In the genomic region with DNA sequence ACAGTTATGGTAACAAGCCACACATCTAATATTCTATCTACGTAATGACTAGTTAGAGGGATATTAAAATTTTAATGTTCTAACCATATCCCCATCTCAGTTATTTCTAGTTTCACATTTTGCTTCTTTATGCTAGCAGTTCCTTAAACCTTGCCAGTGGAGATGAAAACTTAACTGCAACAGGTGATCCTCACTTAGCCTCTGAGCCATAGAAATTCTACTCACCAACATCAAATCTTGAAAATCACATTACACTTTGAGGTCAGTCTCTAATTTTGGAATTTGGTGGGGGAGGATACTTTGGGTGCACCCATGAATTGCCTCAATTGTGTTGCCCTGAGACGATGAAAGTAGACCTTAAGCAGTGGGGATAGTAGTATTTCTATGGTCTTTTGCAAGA, we compare ENCODE assay signal across 30 cellular contexts.
"Had no signal": no experiment of that assay in that cellular context is flagged by ENCODE, and none has a peak within 500 bp of the region (broad histone marks: within the 10 kb centered on the region; RNA-seq: fewer than 3 reads in every experiment).

No MANE protein-coding gene starts in this region.

- H3K9me3 ChIP-seq: ovary, psoas muscle, right lobe of liver, sigmoid colon, stomach, thoracic aorta, thyroid gland, tibial nerve, upper lobe of left lung, vagina had no signal

- H3K36me3 ChIP-seq: ovary, right lobe of liver, sigmoid colon, stomach, thoracic aorta, thyroid gland, tibial nerve, upper lobe of left lung, vagina had no signal

- H2AFZ ChIP-seq: parathyroid adenoma had no signal

- H3K4me3 ChIP-seq: ovary, psoas muscle, right lobe of liver, sigmoid colon, stomach, thoracic aorta, thyroid gland, tibial nerve, upper lobe of left lung, vagina had no signal

- H3K4me1 ChIP-seq: parathyroid adenoma, psoas muscle, right lobe of liver, thyroid gland, tibial nerve, upper lobe of left lung, vagina had no signal

- H3K79me2 ChIP-seq: parathyroid adenoma had no signal

- H3K4me1 Mint-ChIP-seq: nephron progenitor cell; stimulated activated naive B cell treated with anti-CD40 and anti-IgM and Interleukin-4, amounts not matched to agents 10 μg/mL and 1 μg/mL and 100 μg/mL, for 72 hours had no signal

- DNase-seq: naive thymus-derived CD8-positive, alpha-beta T cell; nephron progenitor cell; occipital lobe; ovary; posterior cingulate gyrus; psoas muscle; right cardiac atrium; right lobe of liver; sigmoid colon; small intestine; stimulated activated CD4-positive, alpha-beta T cell treated with anti-CD3 and anti-CD28 coated beads, Interleukin-15, amount 100 ng/mL, for 24 hours; stimulated activated CD4-positive, alpha-beta T cell treated with anti-CD3 and anti-CD28 coated beads, Interleukin-2, amount 100 ng/mL, for 24 hours; stimulated activated CD4-positive, alpha-beta T cell treated with anti-CD3 and anti-CD28 coated beads, Interleukin-2, amount 100 ng/mL, for 48 hours; stimulated activated CD4-positive, alpha-beta T cell treated with anti-CD3 and anti-CD28 coated beads, Interleukin-4, amount 100 ng/mL, for 24 hours; stimulated activated naive B cell treated with anti-CD40 and anti-IgM and Interleukin-4, amounts not matched to agents 10 μg/mL and 1 μg/mL and 100 μg/mL, for 72 hours; stimulated activated naive CD4-positive, alpha-beta T cell treated with Interleukin-2 at 50 U/mL for 16 hours; stomach; thyroid gland; trophoblast cell; upper lobe of left lung had no signal

- H3K27ac ChIP-seq: ovary, parathyroid adenoma, psoas muscle, right lobe of liver, sigmoid colon, stomach, thoracic aorta, thyroid gland, tibial nerve, upper lobe of left lung, vagina had no signal

- H3K27me3 ChIP-seq: ovary, right lobe of liver, sigmoid colon, stomach, thyroid gland, tibial nerve, upper lobe of left lung, vagina had no signal

- H3K4me3 Mint-ChIP-seq: naive thymus-derived CD8-positive, alpha-beta T cell; natural killer cell treated with Interleukin-12 subunit alpha and Interleukin-12 subunit beta and Interleukin-15 and Interleukin-18, amount 100 ng/mL, for 72 hours; nephron progenitor cell; neural crest cell; stimulated activated effector memory CD8-positive, alpha-beta T cell treated with anti-CD3 and anti-CD28 coated beads, Interleukin-12 subunit alpha, Interleukin-12 subunit beta, amount 100 ng/mL, for 72 hours; stimulated activated naive B cell treated with anti-CD40 and anti-IgM and Interleukin-4, amounts not matched to agents 10 μg/mL and 1 μg/mL and 100 μg/mL, for 72 hours; stimulated activated naive CD8-positive, alpha-beta T cell treated with anti-CD3 and anti-CD28 coated beads, Interleukin-15, Interleukin-2, amounts not matched to agents 100 ng/mL and 50 ng/mL, for 24 hours had no signal

- H3K9ac ChIP-seq: parathyroid adenoma had no signal

- H3K9me3 Mint-ChIP-seq: naive thymus-derived CD8-positive, alpha-beta T cell; natural killer cell treated with Interleukin-12 subunit alpha and Interleukin-12 subunit beta and Interleukin-15 and Interleukin-18, amount 100 ng/mL, for 72 hours; nephron progenitor cell; stimulated activated effector memory CD8-positive, alpha-beta T cell treated with anti-CD3 and anti-CD28 coated beads, Interleukin-12 subunit alpha, Interleukin-12 subunit beta, amount 100 ng/mL, for 72 hours; stimulated activated naive B cell treated with anti-CD40 and anti-IgM and Interleukin-4, amounts not matched to agents 10 μg/mL and 1 μg/mL and 100 μg/mL, for 72 hours; stimulated activated naive CD8-positive, alpha-beta T cell treated with anti-CD3 and anti-CD28 coated beads, Interleukin-15, Interleukin-2, amounts not matched to agents 100 ng/mL and 50 ng/mL, for 24 hours had no signal

- FAIRE-seq: small intestine, urothelium cell line had no signal

- H3K27ac Mint-ChIP-seq: naive thymus-derived CD8-positive, alpha-beta T cell; natural killer cell treated with Interleukin-12 subunit alpha and Interleukin-12 subunit beta and Interleukin-15 and Interleukin-18, amount 100 ng/mL, for 72 hours; nephron progenitor cell; progenitor cell of endocrine pancreas; stimulated activated effector memory CD8-positive, alpha-beta T cell treated with anti-CD3 and anti-CD28 coated beads, Interleukin-12 subunit alpha, Interleukin-12 subunit beta, amount 100 ng/mL, for 72 hours; stimulated activated naive B cell treated with anti-CD40 and anti-IgM and Interleukin-4, amounts not matched to agents 10 μg/mL and 1 μg/mL and 100 μg/mL, for 72 hours; stimulated activated naive CD8-positive, alpha-beta T cell treated with anti-CD3 and anti-CD28 coated beads, Interleukin-15, Interleukin-2, amounts not matched to agents 100 ng/mL and 50 ng/mL, for 24 hours had no signal

- H3K36me3 Mint-ChIP-seq: naive thymus-derived CD8-positive, alpha-beta T cell; natural killer cell treated with Interleukin-12 subunit alpha and Interleukin-12 subunit beta and Interleukin-15 and Interleukin-18, amount 100 ng/mL, for 72 hours; stimulated activated effector memory CD8-positive, alpha-beta T cell treated with anti-CD3 and anti-CD28 coated beads, Interleukin-12 subunit alpha, Interleukin-12 subunit beta, amount 100 ng/mL, for 72 hours; stimulated activated naive B cell treated with anti-CD40 and anti-IgM and Interleukin-4, amounts not matched to agents 10 μg/mL and 1 μg/mL and 100 μg/mL, for 72 hours had no signal

- H3K27me3 Mint-ChIP-seq: stimulated activated naive CD8-positive, alpha-beta T cell treated with anti-CD3 and anti-CD28 coated beads, Interleukin-15, Interleukin-2, amounts not matched to agents 100 ng/mL and 50 ng/mL, for 24 hours had no signal
